Comparison of ENCODE assay signal across 1 cellular context in genomic region chr14:81550001-81550642, GRCh38.
TF ChIP-seq lines count a peak whose summit lies in the region.

No MANE protein-coding gene starts in this region.

TF ChIP-seq in GM12878, 131 proteins besides CTCF, POLR2A, EP300 and RAD21 (continued from another document and continues in another):
- TF ChIP-seq KDM1A (IDR thresholded peaks at IDR 0.05; ENCODE audit: borderline replicate concordance) (no peak), GATAD2B (conservative IDR thresholded peaks at IDR 0.05; ENCODE audit: low read depth) (0 out of 2 replicates have a peak, but pooled peaks have one; percentile 27), ZNF592 (IDR thresholded peaks at IDR 0.05) (no peak), PML (IDR thresholded peaks at IDR 0.05; ENCODE audit: low read length) (no peak), NFYA (IDR thresholded peaks at IDR 0.05; ENCODE audit: borderline replicate concordance, low read depth, low read length) (no peak), CEBPB (IDR thresholded peaks at IDR 0.05; ENCODE audit: borderline replicate concordance in 1 of 2, low read depth in 2 of 2, low read length in 2 of 2) (no peak), RCOR1 (conservative IDR thresholded peaks at IDR 0.05; ENCODE audit: low read depth, low read length) (no peak), E2F4 (IDR thresholded peaks at IDR 0.05; ENCODE audit: low read depth, low read length) (no peak), BACH1 (IDR thresholded peaks at IDR 0.05; ENCODE audit: borderline replicate concordance) (peak; percentile 70; the same call in 1 of the 2 replicates), ZNF384 (IDR thresholded peaks at IDR 0.05; ENCODE audit: borderline replicate concordance, low read depth, low read length) (no peak), ZZZ3 (IDR thresholded peaks at IDR 0.05; ENCODE audit: control insufficient read depth, insufficient read length, low read depth) (no peak), MEF2B (IDR thresholded peaks at IDR 0.05; ENCODE audit: partially characterized antibody, poor library complexity, severe bottlenecking) (peak; percentile 42), MXI1 (IDR thresholded peaks at IDR 0.05; ENCODE audit: low read depth, low read length) (no peak), IRF4 (IDR thresholded peaks at IDR 0.05; ENCODE audit: low read depth, low read length) (peak; percentile 93), PBX3 (IDR thresholded peaks at IDR 0.05; ENCODE audit: insufficient replicate concordance, low read depth, low read length) (no peak), ZBED1 (IDR thresholded peaks at IDR 0.05; ENCODE audit: borderline replicate concordance) (peak; percentile 75; the same call in 1 of the 2 replicates), CREB1 (IDR thresholded peaks at IDR 0.05; ENCODE audit: low read depth) (no peak), RFX5 (IDR thresholded peaks at IDR 0.05; ENCODE audit: low read depth, low read length) (no peak), HDAC2 (IDR thresholded peaks at IDR 0.05) (no peak), JUND (IDR thresholded peaks at IDR 0.05; ENCODE audit: low read depth, low read length) (peak; percentile 61; the same call in 1 of the 2 replicates), BCLAF1 (IDR thresholded peaks at IDR 0.05) (no peak), SPI1 (IDR thresholded peaks at IDR 0.05; ENCODE audit: borderline replicate concordance, insufficient read depth, low read depth, low read length) (no peak), CEBPZ (IDR thresholded peaks at IDR 0.05; ENCODE audit: low read depth, low read length) (no peak), PRDM15 (CRISPR knock-in tag; IDR thresholded peaks at IDR 0.05) (no peak), KLF5 (IDR thresholded peaks at IDR 0.05; ENCODE audit: partially characterized antibody) (no peak), FOXK2 (IDR thresholded peaks at IDR 0.05) (no peak), MYB (IDR thresholded peaks at IDR 0.05; ENCODE audit: borderline replicate concordance, low read depth, low read length) (no peak), ZNF24 (IDR thresholded peaks at IDR 0.05) (no peak), KAT2A (conservative IDR thresholded peaks at IDR 0.05; ENCODE audit: control insufficient read depth, low read depth, low read length) (no peak), SKIL (IDR thresholded peaks at IDR 0.05; ENCODE audit: low read depth, poor library complexity, severe bottlenecking) (peak; percentile 73), BMI1 (IDR thresholded peaks at IDR 0.05; ENCODE audit: borderline replicate concordance) (peak; percentile 72; the same call in 1 of the 2 replicates), NR2C2 (IDR thresholded peaks at IDR 0.05; ENCODE audit: borderline replicate concordance, control insufficient read depth, insufficient read length, low read depth) (no peak), USF2 (IDR thresholded peaks at IDR 0.05; ENCODE audit: borderline replicate concordance, low read depth, low read length) (no peak), ASH2L (IDR thresholded peaks at IDR 0.05; ENCODE audit: borderline replicate concordance, low read depth) (no peak), CHD4 (IDR thresholded peaks at IDR 0.05) (no peak), HCFC1 (IDR thresholded peaks at IDR 0.05; ENCODE audit: low read length) (no peak), ZNF207 (IDR thresholded peaks at IDR 0.05; ENCODE audit: borderline replicate concordance) (no peak), EGR1 (IDR thresholded peaks at IDR 0.05; ENCODE audit: borderline replicate concordance in 1 of 2, low read depth in 2 of 2, low read length in 2 of 2) (no peak)
